ENCODE assay signal across 23 cellular contexts in genomic region chr19:39193785-39194184, GRCh38. TPM values are rescaled to one million over a fixed set of nuclear protein-coding genes. Genes with fewer than 3 reads are reported as not detected.
DNase-seq lines count a peak whose midpoint lies in the region; ATAC-seq and TF ChIP-seq lines count a peak whose summit lies in the region.
"Had no signal": no experiment of that assay in that cellular context is flagged by ENCODE, and none has a peak within 500 bp of the region (broad histone marks: within the 10 kb centered on the region; RNA-seq: fewer than 3 reads in every experiment).

No MANE protein-coding gene starts in this region.

- H3K4me3 Mint-ChIP-seq in neural progenitor cell: peak overlapping the region; percentile 22
- H3K4me3 Mint-ChIP-seq in activated T-helper 17 cell treated with anti-CD3 and anti-CD28 coated beads, Interleukin-2, amount 50 U/mL, for 72 hours: no peak overlapping the region
- H3K4me3 Mint-ChIP-seq: activated CD8-positive, alpha-beta memory T cell treated with anti-CD3 and anti-CD28 coated beads, Interleukin-2, amount 10 ng/mL, durations not matched to agents 7 days and 5 days; nephron had no signal

- DNase-seq in MG63: peak; percentile 37
- no peak for DNase-seq in foreskin keratinocyte
- peak; percentile 25 for DNase-seq in neural progenitor cell (ENCODE audit: low spot score)
- no peak for DNase-seq in retina
- DNase-seq in ACHN: no peak
- no peak for DNase-seq in aorta
- DNase-seq: activated CD8-positive, alpha-beta memory T cell treated with anti-CD3 and anti-CD28 coated beads, Interleukin-2, amount 10 ng/mL, durations not matched to agents 7 days and 5 days; NCI-H1105; stimulated activated CD4-positive, alpha-beta T cell treated with anti-CD3 and anti-CD28 coated beads, Interleukin-2, amount 100 ng/mL, for 48 hours; stimulated activated CD8-positive, alpha-beta memory T cell treated with anti-CD3 and anti-CD28 coated beads, Interleukin-4, amount 100 ng/mL, for 48 hours; T-helper 2 cell; thyroid gland had no signal

- peaks cover 39% of the 10 kb centered on the region for H3K27me3 ChIP-seq in BLaER1
- H3K27me3 ChIP-seq in MG63: peaks cover 3% of the 10 kb centered on the region; the same call in 1 of the 2 replicates
- H3K27me3 ChIP-seq in foreskin keratinocyte: peaks cover 45% of the 10 kb centered on the region
- H3K27me3 ChIP-seq in neural progenitor cell: peaks cover 42% of the 10 kb centered on the region
- H3K27me3 ChIP-seq in aorta (ENCODE audit: control insufficient read depth in 1 of 2, insufficient read depth in 2 of 2, low read length in 1 of 2): no peaks in the 10 kb centered on the region
- H3K27me3 ChIP-seq: thyroid gland had no signal

- H3K4me1 Mint-ChIP-seq in neural progenitor cell: peaks cover 33% of the 10 kb centered on the region
- H3K4me1 Mint-ChIP-seq in activated T-helper 17 cell treated with anti-CD3 and anti-CD28 coated beads, Interleukin-2, amount 50 U/mL, for 72 hours: peaks cover 5% of the 10 kb centered on the region

- peaks cover 36% of the 10 kb centered on the region for H3K27me3 Mint-ChIP-seq in neural progenitor cell (ENCODE audit: insufficient read depth, low read depth)
- H3K27me3 Mint-ChIP-seq in activated T-helper 17 cell treated with anti-CD3 and anti-CD28 coated beads, Interleukin-2, amount 50 U/mL, for 72 hours: peaks cover 31% of the 10 kb centered on the region

- H3K36me3 ChIP-seq in BLaER1: no peaks in the 10 kb centered on the region
- no peaks in the 10 kb centered on the region for H3K36me3 ChIP-seq in MG63
- H3K36me3 ChIP-seq in neural progenitor cell: no peaks in the 10 kb centered on the region
- H3K36me3 ChIP-seq in aorta (ENCODE audit: control insufficient read depth in 1 of 2, insufficient read depth in 2 of 2, low read length in 1 of 2): no peaks in the 10 kb centered on the region
- H3K36me3 ChIP-seq: esophagus muscularis mucosa, HAP-1, thyroid gland had no signal

- no peaks in the 10 kb centered on the region for H3K79me2 ChIP-seq in neural progenitor cell (ENCODE audit: low read depth)

- in situ Hi-C loops in ACHN (cut with HindIII; ENCODE audit: low pct_ligation_motif_present, low pct_unique_long_range_greater_than_20kb, low sequenced_read_pairs): no loop called here

- H3K36me3 Mint-ChIP-seq in neural progenitor cell: no peaks in the 10 kb centered on the region
- H3K36me3 Mint-ChIP-seq in activated T-helper 17 cell treated with anti-CD3 and anti-CD28 coated beads, Interleukin-2, amount 50 U/mL, for 72 hours (ENCODE audit: low read depth): no peaks in the 10 kb centered on the region

- peak overlapping the region; percentile 34 for H3K27ac Mint-ChIP-seq in neural progenitor cell
- no peak overlapping the region for H3K27ac Mint-ChIP-seq in activated T-helper 17 cell treated with anti-CD3 and anti-CD28 coated beads, Interleukin-2, amount 50 U/mL, for 72 hours
- H3K27ac Mint-ChIP-seq: activated CD8-positive, alpha-beta memory T cell treated with anti-CD3 and anti-CD28 coated beads, Interleukin-2, amount 10 ng/mL, durations not matched to agents 7 days and 5 days; nephron had no signal

- H3F3A ChIP-seq in neural progenitor cell (ENCODE audit: low read depth): peaks cover 17% of the 10 kb centered on the region

- H2AFZ ChIP-seq in neural progenitor cell (replicated peaks): no peak overlapping the region

- H3K9ac ChIP-seq in BLaER1 (no peak overlapping the region), neural progenitor cell (no peak overlapping the region)

- H4K20me1 ChIP-seq in BLaER1 (no peaks in the 10 kb centered on the region; the same call in 1 of the 2 replicates), neural progenitor cell (ENCODE audit: low read depth) (no peaks in the 10 kb centered on the region)

- no peaks in the 10 kb centered on the region for H3K9me3 Mint-ChIP-seq in neural progenitor cell
- H3K9me3 Mint-ChIP-seq in activated T-helper 17 cell treated with anti-CD3 and anti-CD28 coated beads, Interleukin-2, amount 50 U/mL, for 72 hours: no peaks in the 10 kb centered on the region
- H3K9me3 Mint-ChIP-seq: nephron had no signal

- ATAC-seq in foreskin keratinocyte (peak; percentile 9), aorta (ENCODE audit: low FRiP score) (no peak)
- no peak for ATAC-seq in activated T-helper 17 cell treated with anti-CD3 and anti-CD28 coated beads, Interleukin-2, amount 50 U/mL, for 72 hours (replicated peaks)
- ATAC-seq: activated CD4-positive, CD25-positive, alpha-beta regulatory T cell treated with anti-CD3 and anti-CD28 coated beads, Interleukin-2, amount 50 U/mL, for 24 hours; activated CD8-positive, alpha-beta memory T cell treated with anti-CD3 and anti-CD28 coated beads, Interleukin-2, amount 10 ng/mL, durations not matched to agents 7 days and 5 days had no signal

- TF ChIP-seq CTCF in foreskin keratinocyte (conservative IDR thresholded peaks at IDR 0.05) (no peak), neural progenitor cell (IDR thresholded peaks at IDR 0.05) (no peak)

- H3K4me3 ChIP-seq in BLaER1: no peak overlapping the region
- H3K4me3 ChIP-seq in MG63: no peak overlapping the region
- no peak overlapping the region for H3K4me3 ChIP-seq in neural progenitor cell
- no peak overlapping the region for H3K4me3 ChIP-seq in aorta (ENCODE audit: low read length in 2 of 2)
- H3K4me3 ChIP-seq: coronary artery, esophagus muscularis mucosa, HAP-1, thyroid gland had no signal

- H3K4me2 ChIP-seq in BLaER1: peak overlapping the region; percentile 28; the same call in 1 of the 2 replicates
- no peak overlapping the region for H3K4me2 ChIP-seq in neural progenitor cell

- intact Hi-C loops in aorta (cut with DNase I): no loop called here

- no peak overlapping the region for H3K27ac ChIP-seq in BLaER1
- no peak overlapping the region for H3K27ac ChIP-seq in foreskin keratinocyte
- no peak overlapping the region for H3K27ac ChIP-seq in neural progenitor cell
- no peak overlapping the region for H3K27ac ChIP-seq in aorta (ENCODE audit: low read depth in 1 of 2, low read length in 2 of 2)
- H3K27ac ChIP-seq: coronary artery, esophagus muscularis mucosa, RWPE1, thyroid gland had no signal

- WGBS in aorta, 2 donors: 31 to 44% methylated on average over 9 of the region's 9 CpGs

- H3K4me1 ChIP-seq in BLaER1: peaks cover 43% of the 10 kb centered on the region
- H3K4me1 ChIP-seq in foreskin keratinocyte: no peaks in the 10 kb centered on the region
- H3K4me1 ChIP-seq in neural progenitor cell: peaks cover 6% of the 10 kb centered on the region
- H3K4me1 ChIP-seq in aorta (ENCODE audit: control insufficient read depth in 1 of 2, insufficient read depth in 2 of 2, low read length in 2 of 2): no peaks in the 10 kb centered on the region
- H3K4me1 ChIP-seq: HAP-1 had no signal

- H3K9me3 ChIP-seq in BLaER1 (no peaks in the 10 kb centered on the region), MG63 (no peaks in the 10 kb centered on the region), neural progenitor cell (ENCODE audit: low read depth) (no peaks in the 10 kb centered on the region), aorta (ENCODE audit: control insufficient read depth, low read length) (no peaks in the 10 kb centered on the region)
- H3K9me3 ChIP-seq: esophagus muscularis mucosa, HAP-1, thyroid gland had no signal

RNA-seq across cellular contexts. Expression of gene NCCRP1, which starts 3.0 kb away (rescaled TPM):
- not detected in 2 replicates for total RNA-seq in MG63 (2014; rRNA removed; shearing (Covaris generic); ENCODE audit: low replicate concordance)
- total RNA-seq in foreskin keratinocyte (0.32 and 0.48 TPM in 2 replicates), neural progenitor cell (ENCODE audit: low replicate concordance) (1.0 and 1.9 TPM in 2 replicates), aorta (not detected)
- polyA plus RNA-seq in foreskin keratinocyte (0.23 and 0.46 TPM in 2 replicates), aorta (under 1 TPM in 1 of 2 donors, not detected in 1; 0.38 TPM)
- not detected for total RNA-seq in activated T-helper 17 cell treated with anti-CD3 and anti-CD28 coated beads, Interleukin-2, amount 50 U/mL, for 72 hours
- total RNA-seq: activated CD8-positive, alpha-beta memory T cell treated with anti-CD3 and anti-CD28 coated beads, Interleukin-2, amount 10 ng/mL, durations not matched to agents 7 days and 5 days; astrocyte had no signal
- polyA plus RNA-seq: AG04450 had no signal

RNA-seq across cellular contexts. Expression of gene SYCN, which starts 10.3 kb away (rescaled TPM):
- total RNA-seq in MG63 (2014; rRNA removed; shearing (Covaris generic); ENCODE audit: low replicate concordance): not detected in 2 replicates
- total RNA-seq in foreskin keratinocyte (not detected in 2 replicates), neural progenitor cell (ENCODE audit: low replicate concordance) (not detected in 2 replicates), aorta (not detected)
- polyA plus RNA-seq in foreskin keratinocyte (not detected in 2 replicates), aorta (1 to 10 TPM in 1 of 2 donors, not detected in 1; 1.6 TPM)
- not detected for total RNA-seq in activated T-helper 17 cell treated with anti-CD3 and anti-CD28 coated beads, Interleukin-2, amount 50 U/mL, for 72 hours
- total RNA-seq: activated CD8-positive, alpha-beta memory T cell treated with anti-CD3 and anti-CD28 coated beads, Interleukin-2, amount 10 ng/mL, durations not matched to agents 7 days and 5 days; astrocyte; esophagus muscularis mucosa; lower leg skin; thyroid gland had no signal
- polyA plus RNA-seq: AG04450 had no signal

RNA-seq across cellular contexts. Expression of gene IFNL3, which starts 51.0 kb away (rescaled TPM):
- total RNA-seq in MG63 (2014; rRNA removed; shearing (Covaris generic); ENCODE audit: low replicate concordance): not detected in 2 replicates
- total RNA-seq in foreskin keratinocyte (not detected in 2 replicates), neural progenitor cell (ENCODE audit: low replicate concordance) (not detected in 2 replicates), aorta (not detected)
- polyA plus RNA-seq in foreskin keratinocyte (not detected in 2 replicates), aorta (not detected)
- not detected for total RNA-seq in activated T-helper 17 cell treated with anti-CD3 and anti-CD28 coated beads, Interleukin-2, amount 50 U/mL, for 72 hours
- total RNA-seq: astrocyte, esophagus muscularis mucosa, lower leg skin, thyroid gland had no signal
- polyA plus RNA-seq: AG04450 had no signal

RNA-seq across cellular contexts. Expression of gene IFNL4, which starts 54.9 kb away (rescaled TPM):
- total RNA-seq in MG63 (2014; rRNA removed; shearing (Covaris generic); ENCODE audit: low replicate concordance): not detected in 2 replicates
- total RNA-seq in foreskin keratinocyte: not detected in 2 replicates
- not detected in 2 replicates for polyA plus RNA-seq in foreskin keratinocyte
- total RNA-seq in neural progenitor cell (ENCODE audit: low replicate concordance): not detected in 2 replicates
- not detected for total RNA-seq in activated T-helper 17 cell treated with anti-CD3 and anti-CD28 coated beads, Interleukin-2, amount 50 U/mL, for 72 hours
- total RNA-seq in aorta: not detected
- polyA plus RNA-seq in aorta: not detected
- total RNA-seq: activated CD8-positive, alpha-beta memory T cell treated with anti-CD3 and anti-CD28 coated beads, Interleukin-2, amount 10 ng/mL, durations not matched to agents 7 days and 5 days; astrocyte; esophagus muscularis mucosa; lower leg skin; thyroid gland had no signal
- polyA plus RNA-seq: AG04450 had no signal

Comparison
In these comparisons a context has a peak if more than half of its experiments do, and no peak if none do; other contexts are left out.
1. DNase-seq: peak in MG63 (single experiment) and neural progenitor cell (single experiment); none in foreskin keratinocyte (0 of 2), retina (single experiment), ACHN (single experiment) and aorta (0 of 2).